7 cellular contexts compared by ENCODE assay signal in genomic region chr14:64880382-64881121, GRCh38. TPM values are rescaled to one million over a fixed set of nuclear protein-coding genes. Genes with fewer than 3 reads are reported as not detected.
A peak's percentile ranks its signal among the peaks of the same experiment; 100 is the strongest.
DNase-seq lines count a peak whose midpoint lies in the region; ATAC-seq, FAIRE-seq and TF ChIP-seq lines count a peak whose summit lies in the region.

No MANE protein-coding gene starts in this region.

- no peak for ATAC-seq in HG03439 (IDR thresholded peaks at IDR 0.05; ENCODE audit: unreplicated experiment)

- H3K4me3 Mint-ChIP-seq in immature natural killer cell, result peak overlapping the region; percentile 78 to 88 (median 81)

- peaks cover 10 to 22% (median 12%) of the 10 kb centered on the region in 3 donors for H3K27me3 Mint-ChIP-seq in immature natural killer cell (ENCODE audit: low read depth in 3 of 3)

- TF ChIP-seq CTCF in LNCaP clone FGC (IDR thresholded peaks at IDR 0.05; ENCODE audit: control insufficient read depth, extremely low read depth, insufficient read depth), result no peak
- no peak for TF ChIP-seq CTCF in astrocyte of the cerebellum (IDR thresholded peaks at IDR 0.05; ENCODE audit: low read depth, low read length, missing control alignments)

- no peaks in the 10 kb centered on the region for H3K9me3 Mint-ChIP-seq in immature natural killer cell

- no peak for FAIRE-seq in GM18507 (lab: Jason Lieb, UNC)

- H3K4me3 ChIP-seq in LNCaP clone FGC (ENCODE audit: low read depth, low read length) (peak overlapping the region; percentile 50), astrocyte of the cerebellum (ENCODE audit: low read depth, low read length) (peak overlapping the region; percentile 34)

- H3K4me1 Mint-ChIP-seq in immature natural killer cell, result peaks cover 8 to 9% of the 10 kb centered on the region in 2 donors

- no peaks in the 10 kb centered on the region for H3K36me3 Mint-ChIP-seq in immature natural killer cell

- H3K27ac Mint-ChIP-seq in immature natural killer cell, result no peak overlapping the region

- DNase-seq in GM18507 (ENCODE audit: extremely low spot score, insufficient read length, low read depth) (peak; percentile 28), LNCaP clone FGC (ENCODE audit: low read depth) (no peak), T-helper 9 cell (peak; percentile 46), astrocyte of the cerebellum (ENCODE audit: low read depth) (no peak), immature natural killer cell (peak; percentile 26 to 39 (median 33))
- DNase-seq in stimulated activated CD4-positive, alpha-beta T cell treated with anti-CD3 and anti-CD28 coated beads, Interleukin-12 subunit alpha, Interleukin-12 subunit beta, amount 100 ng/mL, for 4 hours, result peak; percentile 58

- in situ Hi-C loops in astrocyte of the cerebellum (cut with HindIII; ENCODE audit: low sequenced_read_pairs), result loop anchor here (25.0 kb wide), 1 partner anchor 218 kb away; no protein-coding TSS in a partner anchor

RNA-seq across cellular contexts. Expression of gene SPTB, which starts 0.8 kb away (rescaled TPM):
- polyA plus RNA-seq in immature natural killer cell, result under 1 TPM in 1 of 3 donors, not detected in 2; 0.29 TPM

RNA-seq across cellular contexts. Expression of gene CHURC1, which starts 33.7 kb away (rescaled TPM):
- polyA plus RNA-seq in immature natural killer cell, result 100 to 1,000 TPM in 2 of 3 donors, 10 to 100 TPM in 1; 87.8 to 140 (median 124) TPM

Comparison
In these comparisons a context has a peak if more than half of its experiments do, and no peak if none do; other contexts are left out.
1. DNase-seq: peak in GM18507 (single experiment), T-helper 9 cell (single experiment), immature natural killer cell (3 of 3) and stimulated activated CD4-positive, alpha-beta T cell treated with anti-CD3 and anti-CD28 coated beads, Interleukin-12 subunit alpha, Interleukin-12 subunit beta, amount 100 ng/mL, for 4 hours (single experiment); none in LNCaP clone FGC (single experiment) and astrocyte of the cerebellum (single experiment).